In the genomic region with DNA sequence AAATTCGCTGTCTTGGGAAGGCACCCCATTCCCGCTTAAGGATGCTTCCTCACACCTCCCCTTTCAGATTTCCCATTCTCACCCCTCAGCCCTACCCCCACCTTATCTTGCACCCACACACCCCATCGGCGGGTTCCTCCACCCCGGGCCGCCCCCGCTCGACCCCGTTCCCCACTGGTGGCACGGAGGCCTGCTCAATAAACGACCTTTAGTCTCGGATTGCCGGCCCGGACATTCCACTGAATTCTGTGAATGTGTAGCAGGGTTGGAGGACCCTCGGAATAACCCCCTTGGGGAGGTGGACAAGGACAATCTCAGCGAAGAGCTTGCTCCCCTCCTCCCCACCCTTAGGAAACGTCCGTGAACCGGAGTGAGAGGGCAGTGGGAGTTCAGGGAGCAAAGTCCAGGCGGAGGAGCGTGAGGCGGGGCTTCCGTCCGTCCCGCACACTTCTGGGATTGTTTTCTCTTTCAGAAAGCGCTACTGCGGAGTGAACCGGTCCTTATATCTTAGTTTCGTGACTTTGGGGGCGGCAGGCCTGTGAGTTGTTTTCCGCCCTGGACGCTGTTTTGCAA, we compare ENCODE assay signal across 8 cellular contexts. TPM values are rescaled to one million over a fixed set of nuclear protein-coding genes. Genes with fewer than 3 reads are reported as not detected.
DNase-seq lines count a peak whose midpoint lies in the region; ATAC-seq and TF ChIP-seq lines count a peak whose summit lies in the region.

No MANE protein-coding gene starts in this region.

- H3K4me3 ChIP-seq in cardiac fibroblast (replicated peaks in 1 of 2; ENCODE audit: low read depth in 2 of 2, low read length in 2 of 2) (peak overlapping the region; percentile 67 to 69), mesodermal cell (ENCODE audit: extremely low read depth, insufficient read depth, low read length, poor library complexity, severe bottlenecking) (peak overlapping the region; percentile 47), uterus (peak overlapping the region; percentile 23 to 38)

- H3K9me3 Mint-ChIP-seq in activated naive CD4-positive, alpha-beta T cell treated with anti-CD3 and anti-CD28 coated beads, Interleukin-2, amount 10 ng/mL, durations not matched to agents 7 days and 5 days: no peaks in the 10 kb centered on the region
- no peaks in the 10 kb centered on the region for H3K9me3 Mint-ChIP-seq in activated naive CD4-positive, alpha-beta T cell treated with anti-CD3 and anti-CD28 coated beads, Interleukin-2, amount 50 U/mL, for 72 hours

- peaks cover 4 to 28% of the 10 kb centered on the region in 2 donors for H3K27me3 ChIP-seq in uterus

- peak overlapping the region; percentile 61 for H3K4me3 Mint-ChIP-seq in activated naive CD4-positive, alpha-beta T cell treated with anti-CD3 and anti-CD28 coated beads, Interleukin-2, amount 10 ng/mL, durations not matched to agents 7 days and 5 days

- H3K9me3 ChIP-seq in mesodermal cell (ENCODE audit: control insufficient read depth, low read length) (no peaks in the 10 kb centered on the region), uterus (no peaks in the 10 kb centered on the region)

- H3K27me3 Mint-ChIP-seq in activated naive CD4-positive, alpha-beta T cell treated with anti-CD3 and anti-CD28 coated beads, Interleukin-2, amount 10 ng/mL, durations not matched to agents 7 days and 5 days: peaks cover 80% of the 10 kb centered on the region

- intact Hi-C loops in uterus (cut with DNase I; ENCODE audit: low total_unique reads): no loop called here

- CTCF ChIA-PET in activated naive CD4-positive, alpha-beta T cell treated with anti-CD3 and anti-CD28 coated beads, Interleukin-2, amount 10 ng/mL, durations not matched to agents 7 days and 5 days (lab: Charles Lee): interaction anchor here (2.6 kb wide), 1 partner anchor 30 kb away, joined by 11 read pairs; no protein-coding TSS in a partner anchor

- H3K4me1 ChIP-seq in mesodermal cell (ENCODE audit: control insufficient read depth, insufficient read depth, low read length, poor library complexity, severe bottlenecking) (peaks cover 26% of the 10 kb centered on the region), uterus (peaks cover 0 to 24% of the 10 kb centered on the region in 2 donors)

- no peak overlapping the region for H3K27ac Mint-ChIP-seq in activated naive CD4-positive, alpha-beta T cell treated with anti-CD3 and anti-CD28 coated beads, Interleukin-2, amount 10 ng/mL, durations not matched to agents 7 days and 5 days
- no peak overlapping the region for H3K27ac Mint-ChIP-seq in activated naive CD4-positive, alpha-beta T cell treated with anti-CD3 and anti-CD28 coated beads, Interleukin-2, amount 50 U/mL, for 72 hours

- TF ChIP-seq POLR2A in uterus (IDR thresholded peaks at IDR 0.05): no peak

- TF ChIP-seq CTCF in cardiac fibroblast (IDR thresholded peaks at IDR 0.05; ENCODE audit: low read depth, low read length): no peak
- no peak for TF ChIP-seq CTCF in uterus (IDR thresholded peaks at IDR 0.05)

- no peak for DNase-seq in activated naive CD4-positive, alpha-beta T cell treated with anti-CD3 and anti-CD28 coated beads, Interleukin-2, amount 10 ng/mL, durations not matched to agents 7 days and 5 days
- no peak for DNase-seq in activated naive CD4-positive, alpha-beta T cell treated with anti-CD3 and anti-CD28 coated beads, Interleukin-2, amount 50 U/mL, for 72 hours (ENCODE audit: low spot score in 2 of 2)
- DNase-seq in cardiac fibroblast (ENCODE audit: low read depth in 2 of 2) (peak; percentile 19 to 28), uterus (no peak)
- no peak for DNase-seq in activated CD8-positive, alpha-beta memory T cell treated with anti-CD3 and anti-CD28 coated beads for 24 hours

- no peak overlapping the region for H3K27ac ChIP-seq in mesodermal cell (ENCODE audit: low read depth, low read length, severe bottlenecking)
- H3K27ac ChIP-seq in uterus: peak overlapping the region in 1 of 2 donors; percentile 55

- peaks cover 20% of the 10 kb centered on the region for H3K36me3 ChIP-seq in mesodermal cell (ENCODE audit: control insufficient read depth, insufficient read depth, low read length)
- no peaks in the 10 kb centered on the region for H3K36me3 ChIP-seq in uterus

- peaks cover 35% of the 10 kb centered on the region for H3K36me3 Mint-ChIP-seq in activated naive CD4-positive, alpha-beta T cell treated with anti-CD3 and anti-CD28 coated beads, Interleukin-2, amount 10 ng/mL, durations not matched to agents 7 days and 5 days
- peaks cover 26 to 34% of the 10 kb centered on the region in 2 donors for H3K36me3 Mint-ChIP-seq in activated naive CD4-positive, alpha-beta T cell treated with anti-CD3 and anti-CD28 coated beads, Interleukin-2, amount 50 U/mL, for 72 hours

- peaks cover 71% of the 10 kb centered on the region for H3K4me1 Mint-ChIP-seq in activated naive CD4-positive, alpha-beta T cell treated with anti-CD3 and anti-CD28 coated beads, Interleukin-2, amount 10 ng/mL, durations not matched to agents 7 days and 5 days

- WGBS in mesodermal cell (ENCODE audit: insufficient coverage in 2 of 2), 2 experiments: 15 to 26% methylated on average over 20 to 21 of the region's 32 CpGs

- no peak for ATAC-seq in activated naive CD4-positive, alpha-beta T cell treated with anti-CD3 and anti-CD28 coated beads, Interleukin-2, amount 50 U/mL, for 72 hours
- ATAC-seq in HG02852 (IDR thresholded peaks at IDR 0.05; ENCODE audit: unreplicated experiment): no peak
- ATAC-seq in HG03135 (IDR thresholded peaks at IDR 0.05; ENCODE audit: unreplicated experiment): no peak

RNA-seq across cellular contexts. Expression of gene LBX2, which starts 2.8 kb away (rescaled TPM):
- under 1 TPM; 0.36 to 0.39 TPM for total RNA-seq in activated naive CD4-positive, alpha-beta T cell treated with anti-CD3 and anti-CD28 coated beads, Interleukin-2, amount 50 U/mL, for 72 hours
- polyA plus RNA-seq in mesodermal cell (2013, experiment 1 of 2): 1.9 TPM
- 0.76 TPM for polyA plus RNA-seq in mesodermal cell (2013, experiment 2 of 2)
- total RNA-seq in uterus: 1 to 10 TPM in 1 of 4 donors, not detected in 3; 2.9 TPM

RNA-seq across cellular contexts. Expression of gene PCGF1, which starts 5.3 kb away (rescaled TPM):
- total RNA-seq in activated naive CD4-positive, alpha-beta T cell treated with anti-CD3 and anti-CD28 coated beads, Interleukin-2, amount 50 U/mL, for 72 hours: 10 to 100 TPM; 26.2 to 39.9 TPM
- 14.5 TPM for polyA plus RNA-seq in mesodermal cell (2013, experiment 1 of 2)
- polyA plus RNA-seq in mesodermal cell (2013, experiment 2 of 2): 12.7 TPM
- 10 to 100 TPM in 2 of 4 donors, 1 to 10 TPM in 2; 2.9 to 11.3 (median 9.7) TPM for total RNA-seq in uterus

RNA-seq across cellular contexts. Expression of gene TLX2, which starts 12.0 kb away (rescaled TPM):
- total RNA-seq in activated naive CD4-positive, alpha-beta T cell treated with anti-CD3 and anti-CD28 coated beads, Interleukin-2, amount 50 U/mL, for 72 hours: under 1 TPM; 0.19 to 0.25 TPM
- 0.77 TPM for polyA plus RNA-seq in mesodermal cell (2013, experiment 1 of 2)
- polyA plus RNA-seq in mesodermal cell (2013, experiment 2 of 2): not detected
- under 1 TPM in 1 of 4 donors, not detected in 3; 0.55 TPM for total RNA-seq in uterus

RNA-seq across cellular contexts. Expression of gene TTC31, which starts 19.4 kb away (rescaled TPM):
- total RNA-seq in activated naive CD4-positive, alpha-beta T cell treated with anti-CD3 and anti-CD28 coated beads, Interleukin-2, amount 50 U/mL, for 72 hours: 10 to 100 TPM; 30.3 to 35.0 TPM
- 17.0 TPM for polyA plus RNA-seq in mesodermal cell (2013, experiment 1 of 2)
- polyA plus RNA-seq in mesodermal cell (2013, experiment 2 of 2): 16.1 TPM
- total RNA-seq in uterus: 10 to 100 TPM in 3 of 4 donors, 1 to 10 TPM in 1; 8.5 to 29.2 (median 17.5) TPM

RNA-seq across cellular contexts. Expression of gene CCDC142, which starts 19.4 kb away (rescaled TPM):
- total RNA-seq in activated naive CD4-positive, alpha-beta T cell treated with anti-CD3 and anti-CD28 coated beads, Interleukin-2, amount 50 U/mL, for 72 hours: 10 to 100 TPM; 16.4 to 25.3 TPM
- polyA plus RNA-seq in mesodermal cell (2013, experiment 1 of 2): 6.1 TPM
- 5.8 TPM for polyA plus RNA-seq in mesodermal cell (2013, experiment 2 of 2)
- total RNA-seq in uterus: 10 to 100 TPM; 10.9 to 42.8 (median 35.7) TPM

Comparison
In these comparisons a context has a peak if more than half of its experiments do, and no peak if none do; other contexts are left out.
1. DNase-seq: peak in cardiac fibroblast (2 of 2); none in activated naive CD4-positive, alpha-beta T cell treated with anti-CD3 and anti-CD28 coated beads, Interleukin-2, amount 10 ng/mL, durations not matched to agents 7 days and 5 days (single experiment), activated naive CD4-positive, alpha-beta T cell treated with anti-CD3 and anti-CD28 coated beads, Interleukin-2, amount 50 U/mL, for 72 hours (0 of 2), uterus (0 of 2) and activated CD8-positive, alpha-beta memory T cell treated with anti-CD3 and anti-CD28 coated beads for 24 hours (single experiment).
2. Peak in every context shown above with its lines, with median percentiles within 50 percentile points of each other: H3K4me3 ChIP-seq.